3 cellular contexts compared by ENCODE assay signal in the genomic region with DNA sequence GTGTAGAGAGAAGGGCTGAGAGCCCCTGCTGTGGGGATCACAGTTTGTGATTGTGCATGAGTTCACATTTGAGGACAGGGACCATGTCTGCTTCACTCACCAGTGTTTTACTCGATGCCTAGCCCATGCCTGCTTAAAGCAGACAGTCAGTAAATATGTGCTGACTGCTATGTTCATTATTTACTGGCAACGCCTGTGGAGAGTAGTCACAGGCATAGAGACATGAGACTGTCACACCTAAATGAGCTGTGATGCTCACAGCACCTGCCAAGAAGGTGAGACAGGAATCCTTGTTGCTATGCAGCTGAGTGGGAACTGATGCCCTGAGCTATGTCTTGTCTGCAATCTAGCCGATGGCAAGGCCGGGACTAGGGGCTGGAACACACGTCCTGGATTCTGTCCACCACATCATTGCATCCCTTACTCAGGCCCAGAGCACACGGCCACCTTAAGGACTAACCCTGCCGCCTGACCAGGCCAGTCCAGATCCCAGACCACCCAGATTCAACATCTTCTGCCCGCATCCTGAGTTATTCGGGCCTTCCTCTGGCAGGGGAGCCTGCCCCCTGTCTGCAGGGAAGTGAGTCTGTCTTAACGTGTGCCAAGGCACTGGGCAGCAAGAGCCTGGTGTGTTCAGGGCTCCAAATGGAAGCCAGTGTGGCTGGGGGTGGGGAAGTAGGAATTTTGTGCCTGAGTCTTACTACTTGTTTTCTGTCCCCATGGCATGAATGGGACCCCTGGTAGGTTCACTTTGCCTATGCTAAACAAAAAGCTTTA.
TF ChIP-seq lines count a peak whose summit lies in the region.

No MANE protein-coding gene starts in this region.

TF ChIP-seq in GM23338, 12 proteins besides CTCF, POLR2A, EP300 and RAD21:
- TF ChIP-seq CREB1 (CRISPR knock-in tag; IDR thresholded peaks at IDR 0.05; ENCODE audit: low read depth) = no peak
- TF ChIP-seq, protein P1, sequence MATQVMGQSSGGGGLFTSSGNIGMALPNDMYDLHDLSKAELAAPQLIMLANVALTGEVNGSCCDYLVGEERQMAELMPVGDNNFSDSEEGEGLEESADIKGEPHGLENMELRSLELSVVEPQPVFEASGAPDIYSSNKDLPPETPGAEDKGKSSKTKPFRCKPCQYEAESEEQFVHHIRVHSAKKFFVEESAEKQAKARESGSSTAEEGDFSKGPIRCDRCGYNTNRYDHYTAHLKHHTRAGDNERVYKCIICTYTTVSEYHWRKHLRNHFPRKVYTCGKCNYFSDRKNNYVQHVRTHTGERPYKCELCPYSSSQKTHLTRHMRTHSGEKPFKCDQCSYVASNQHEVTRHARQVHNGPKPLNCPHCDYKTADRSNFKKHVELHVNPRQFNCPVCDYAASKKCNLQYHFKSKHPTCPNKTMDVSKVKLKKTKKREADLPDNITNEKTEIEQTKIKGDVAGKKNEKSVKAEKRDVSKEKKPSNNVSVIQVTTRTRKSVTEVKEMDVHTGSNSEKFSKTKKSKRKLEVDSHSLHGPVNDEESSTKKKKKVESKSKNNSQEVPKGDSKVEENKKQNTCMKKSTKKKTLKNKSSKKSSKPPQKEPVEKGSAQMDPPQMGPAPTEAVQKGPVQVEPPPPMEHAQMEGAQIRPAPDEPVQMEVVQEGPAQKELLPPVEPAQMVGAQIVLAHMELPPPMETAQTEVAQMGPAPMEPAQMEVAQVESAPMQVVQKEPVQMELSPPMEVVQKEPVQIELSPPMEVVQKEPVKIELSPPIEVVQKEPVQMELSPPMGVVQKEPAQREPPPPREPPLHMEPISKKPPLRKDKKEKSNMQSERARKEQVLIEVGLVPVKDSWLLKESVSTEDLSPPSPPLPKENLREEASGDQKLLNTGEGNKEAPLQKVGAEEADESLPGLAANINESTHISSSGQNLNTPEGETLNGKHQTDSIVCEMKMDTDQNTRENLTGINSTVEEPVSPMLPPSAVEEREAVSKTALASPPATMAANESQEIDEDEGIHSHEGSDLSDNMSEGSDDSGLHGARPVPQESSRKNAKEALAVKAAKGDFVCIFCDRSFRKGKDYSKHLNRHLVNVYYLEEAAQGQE (IDR thresholded peaks at IDR 0.05; ENCODE audit: unreplicated experiment) = no peak
- TF ChIP-seq STAT1 (IDR thresholded peaks at IDR 0.05; ENCODE audit: unreplicated experiment) = no peak
- TF ChIP-seq, protein P2, sequence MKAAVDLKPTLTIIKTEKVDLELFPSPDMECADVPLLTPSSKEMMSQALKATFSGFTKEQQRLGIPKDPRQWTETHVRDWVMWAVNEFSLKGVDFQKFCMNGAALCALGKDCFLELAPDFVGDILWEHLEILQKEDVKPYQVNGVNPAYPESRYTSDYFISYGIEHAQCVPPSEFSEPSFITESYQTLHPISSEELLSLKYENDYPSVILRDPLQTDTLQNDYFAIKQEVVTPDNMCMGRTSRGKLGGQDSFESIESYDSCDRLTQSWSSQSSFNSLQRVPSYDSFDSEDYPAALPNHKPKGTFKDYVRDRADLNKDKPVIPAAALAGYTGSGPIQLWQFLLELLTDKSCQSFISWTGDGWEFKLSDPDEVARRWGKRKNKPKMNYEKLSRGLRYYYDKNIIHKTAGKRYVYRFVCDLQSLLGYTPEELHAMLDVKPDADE (IDR thresholded peaks at IDR 0.05) = no peak
- no peak for TF ChIP-seq EZH2phosphoT487 (IDR thresholded peaks at IDR 0.05; ENCODE audit: unreplicated experiment)
- TF ChIP-seq ZNF331 (CRISPR knock-in tag; IDR thresholded peaks at IDR 0.05; ENCODE audit: low read depth) = no peak
- TF ChIP-seq POLR2AphosphoS5 (IDR thresholded peaks at IDR 0.05; ENCODE audit: low read depth) = no peak
- TF ChIP-seq EZH2 (IDR thresholded peaks at IDR 0.05; ENCODE audit: low read depth, unreplicated experiment) = no peak

TF ChIP-seq in K562, 482 proteins besides CTCF, POLR2A, EP300 and RAD21:
- TF ChIP-seq PHF20 (IDR thresholded peaks at IDR 0.05; ENCODE audit: partially characterized antibody) (no peak), SAFB (IDR thresholded peaks at IDR 0.05; ENCODE audit: borderline replicate concordance, low read depth, low read length) (no peak)
- TF ChIP-seq, protein P3, sequence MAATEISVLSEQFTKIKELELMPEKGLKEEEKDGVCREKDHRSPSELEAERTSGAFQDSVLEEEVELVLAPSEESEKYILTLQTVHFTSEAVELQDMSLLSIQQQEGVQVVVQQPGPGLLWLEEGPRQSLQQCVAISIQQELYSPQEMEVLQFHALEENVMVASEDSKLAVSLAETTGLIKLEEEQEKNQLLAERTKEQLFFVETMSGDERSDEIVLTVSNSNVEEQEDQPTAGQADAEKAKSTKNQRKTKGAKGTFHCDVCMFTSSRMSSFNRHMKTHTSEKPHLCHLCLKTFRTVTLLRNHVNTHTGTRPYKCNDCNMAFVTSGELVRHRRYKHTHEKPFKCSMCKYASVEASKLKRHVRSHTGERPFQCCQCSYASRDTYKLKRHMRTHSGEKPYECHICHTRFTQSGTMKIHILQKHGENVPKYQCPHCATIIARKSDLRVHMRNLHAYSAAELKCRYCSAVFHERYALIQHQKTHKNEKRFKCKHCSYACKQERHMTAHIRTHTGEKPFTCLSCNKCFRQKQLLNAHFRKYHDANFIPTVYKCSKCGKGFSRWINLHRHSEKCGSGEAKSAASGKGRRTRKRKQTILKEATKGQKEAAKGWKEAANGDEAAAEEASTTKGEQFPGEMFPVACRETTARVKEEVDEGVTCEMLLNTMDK (IDR thresholded peaks at IDR 0.05; ENCODE audit: borderline replicate concordance, insufficient read depth, low read depth, low read length, poor library complexity, severe bottlenecking) = peak; percentile 47

TF ChIP-seq in HepG2, 621 proteins besides CTCF, POLR2A, EP300 and RAD21:
- TF ChIP-seq POLR2G (IDR thresholded peaks at IDR 0.05; ENCODE audit: low read depth, low read length) = no peak
- TF ChIP-seq ZNF747 (CRISPR knock-in tag; IDR thresholded peaks at IDR 0.05; ENCODE audit: borderline replicate concordance) = no peak
- TF ChIP-seq SALL2 (CRISPR knock-in tag; IDR thresholded peaks at IDR 0.05) = no peak
- TF ChIP-seq SMC3 (IDR thresholded peaks at IDR 0.05; ENCODE audit: low read length) = peak; percentile 30; the same call in 1 of the 2 replicates
- TF ChIP-seq STAG1 (CRISPR knock-in tag; IDR thresholded peaks at IDR 0.05) = peak; percentile 47
- no peak for TF ChIP-seq ONECUT2 (CRISPR knock-in tag; IDR thresholded peaks at IDR 0.05)
- TF ChIP-seq, protein P4, sequence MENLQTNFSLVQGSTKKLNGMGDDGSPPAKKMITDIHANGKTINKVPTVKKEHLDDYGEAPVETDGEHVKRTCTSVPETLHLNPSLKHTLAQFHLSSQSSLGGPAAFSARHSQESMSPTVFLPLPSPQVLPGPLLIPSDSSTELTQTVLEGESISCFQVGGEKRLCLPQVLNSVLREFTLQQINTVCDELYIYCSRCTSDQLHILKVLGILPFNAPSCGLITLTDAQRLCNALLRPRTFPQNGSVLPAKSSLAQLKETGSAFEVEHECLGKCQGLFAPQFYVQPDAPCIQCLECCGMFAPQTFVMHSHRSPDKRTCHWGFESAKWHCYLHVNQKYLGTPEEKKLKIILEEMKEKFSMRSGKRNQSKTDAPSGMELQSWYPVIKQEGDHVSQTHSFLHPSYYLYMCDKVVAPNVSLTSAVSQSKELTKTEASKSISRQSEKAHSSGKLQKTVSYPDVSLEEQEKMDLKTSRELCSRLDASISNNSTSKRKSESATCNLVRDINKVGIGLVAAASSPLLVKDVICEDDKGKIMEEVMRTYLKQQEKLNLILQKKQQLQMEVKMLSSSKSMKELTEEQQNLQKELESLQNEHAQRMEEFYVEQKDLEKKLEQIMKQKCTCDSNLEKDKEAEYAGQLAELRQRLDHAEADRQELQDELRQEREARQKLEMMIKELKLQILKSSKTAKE (CRISPR knock-in tag; IDR thresholded peaks at IDR 0.05; ENCODE audit: borderline replicate concordance) = no peak
